ENCODE assay signal across 1 cellular context in the genomic region with DNA sequence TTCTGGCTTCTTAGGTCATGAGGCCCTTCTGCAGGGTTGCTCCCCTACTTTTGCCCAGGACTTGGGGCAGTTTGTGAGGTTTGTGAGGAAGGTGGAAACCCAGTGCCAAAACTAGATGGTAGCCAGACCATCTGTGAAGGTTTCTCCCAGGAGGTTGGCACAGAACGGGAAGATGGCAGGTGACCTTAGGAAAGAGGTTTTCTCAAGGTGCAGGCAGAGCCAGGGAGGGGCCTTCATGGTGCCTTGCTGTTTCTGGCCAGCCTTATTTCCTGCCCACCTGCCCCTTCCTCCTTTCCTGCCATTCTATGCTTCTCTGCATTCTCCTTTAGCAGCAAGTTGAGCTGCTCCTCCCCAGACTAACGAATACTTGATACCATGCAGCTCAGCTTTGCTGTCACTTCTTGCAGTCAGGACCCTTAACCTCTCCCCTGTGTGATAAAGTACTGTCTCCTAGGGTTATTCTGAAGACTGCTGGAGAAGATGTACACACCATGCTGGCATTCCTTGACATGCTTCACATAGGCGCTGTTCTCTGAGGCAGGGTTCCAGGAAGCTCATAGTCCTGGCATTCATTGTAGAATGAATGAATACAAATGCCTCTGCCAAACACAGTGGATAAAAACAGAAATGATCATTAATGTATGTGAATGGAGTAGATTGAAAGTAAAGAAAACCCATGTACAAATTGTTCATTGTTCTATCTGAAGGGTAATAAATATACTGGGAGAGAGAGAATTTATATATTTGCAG.
TF ChIP-seq lines count a peak whose summit lies in the region.

No MANE protein-coding gene starts in this region.

TF ChIP-seq in IMR-90, 13 proteins besides CTCF, POLR2A, EP300 and RAD21:
- TF ChIP-seq, protein P1, sequence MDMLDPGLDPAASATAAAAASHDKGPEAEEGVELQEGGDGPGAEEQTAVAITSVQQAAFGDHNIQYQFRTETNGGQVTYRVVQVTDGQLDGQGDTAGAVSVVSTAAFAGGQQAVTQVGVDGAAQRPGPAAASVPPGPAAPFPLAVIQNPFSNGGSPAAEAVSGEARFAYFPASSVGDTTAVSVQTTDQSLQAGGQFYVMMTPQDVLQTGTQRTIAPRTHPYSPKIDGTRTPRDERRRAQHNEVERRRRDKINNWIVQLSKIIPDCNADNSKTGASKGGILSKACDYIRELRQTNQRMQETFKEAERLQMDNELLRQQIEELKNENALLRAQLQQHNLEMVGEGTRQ (IDR thresholded peaks at IDR 0.05; ENCODE audit: low read depth, low read length) = no peak
- TF ChIP-seq SMC3 (IDR thresholded peaks at IDR 0.05; ENCODE audit: low read depth, low read length) (no peak), CEBPB (IDR thresholded peaks at IDR 0.05; ENCODE audit: low read depth, low read length) (no peak), CHD1 (IDR thresholded peaks at IDR 0.05; ENCODE audit: low read depth, low read length) (no peak), FOS (IDR thresholded peaks at IDR 0.05; ENCODE audit: low read depth, low read length) (no peak), BHLHE40 (IDR thresholded peaks at IDR 0.05; ENCODE audit: low read depth, low read length) (no peak), RFX5 (IDR thresholded peaks at IDR 0.05; ENCODE audit: low read depth, low read length) (no peak)
- TF ChIP-seq, protein P2, sequence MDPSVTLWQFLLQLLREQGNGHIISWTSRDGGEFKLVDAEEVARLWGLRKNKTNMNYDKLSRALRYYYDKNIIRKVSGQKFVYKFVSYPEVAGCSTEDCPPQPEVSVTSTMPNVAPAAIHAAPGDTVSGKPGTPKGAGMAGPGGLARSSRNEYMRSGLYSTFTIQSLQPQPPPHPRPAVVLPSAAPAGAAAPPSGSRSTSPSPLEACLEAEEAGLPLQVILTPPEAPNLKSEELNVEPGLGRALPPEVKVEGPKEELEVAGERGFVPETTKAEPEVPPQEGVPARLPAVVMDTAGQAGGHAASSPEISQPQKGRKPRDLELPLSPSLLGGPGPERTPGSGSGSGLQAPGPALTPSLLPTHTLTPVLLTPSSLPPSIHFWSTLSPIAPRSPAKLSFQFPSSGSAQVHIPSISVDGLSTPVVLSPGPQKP (IDR thresholded peaks at IDR 0.05; ENCODE audit: borderline replicate concordance, low read depth, low read length) = no peak
